21 cellular contexts compared by ENCODE assay signal in genomic region chr6:467671-468082, GRCh38.
DNase-seq lines count a peak whose midpoint lies in the region; ATAC-seq and TF ChIP-seq lines count a peak whose summit lies in the region.
"Had no signal": no experiment of that assay in that cellular context is flagged by ENCODE, and none has a peak within 500 bp of the region (broad histone marks: within the 10 kb centered on the region; RNA-seq: fewer than 3 reads in every experiment).

No MANE protein-coding gene starts in this region.

- TF ChIP-seq CTCF in activated CD8-positive, alpha-beta T cell treated with anti-CD3 and anti-CD28 coated beads for 36 hours (IDR thresholded peaks at IDR 0.05) = no peak

- CTCF ChIA-PET in activated CD8-positive, alpha-beta memory T cell treated with anti-CD3 and anti-CD28 coated beads, Interleukin-2, amount 10 ng/mL, durations not matched to agents 7 days and 5 days (lab: Charles Lee) = interaction anchor here (1.0 to 1.8 kb wide), 5 partner anchors 14 to 278 kb away, joined by 3 to 6 read pairs (median 4); no protein-coding TSS in a partner anchor
- CTCF ChIA-PET in activated CD8-positive, alpha-beta T cell treated with anti-CD3 and anti-CD28 coated beads for 36 hours (lab: Charles Lee) = no interaction called here

- H3K9me3 Mint-ChIP-seq in activated CD8-positive, alpha-beta memory T cell treated with anti-CD3 and anti-CD28 coated beads, Interleukin-2, amount 10 ng/mL, durations not matched to agents 7 days and 5 days (ENCODE audit: low read depth) = no peaks in the 10 kb centered on the region
- no peaks in the 10 kb centered on the region for H3K9me3 Mint-ChIP-seq in activated CD8-positive, alpha-beta T cell treated with anti-CD3 and anti-CD28 coated beads for 36 hours
- H3K9me3 Mint-ChIP-seq in stimulated activated effector memory CD8-positive, alpha-beta T cell treated with anti-CD3 and anti-CD28 coated beads, Interleukin-12 subunit alpha, Interleukin-12 subunit beta, amount 100 ng/mL, for 72 hours = no peaks in the 10 kb centered on the region
- H3K9me3 Mint-ChIP-seq: CD8-positive, alpha-beta memory T cell had no signal

- no peak overlapping the region for H3K27ac Mint-ChIP-seq in activated CD8-positive, alpha-beta memory T cell treated with anti-CD3 and anti-CD28 coated beads, Interleukin-2, amount 10 ng/mL, durations not matched to agents 7 days and 5 days
- H3K27ac Mint-ChIP-seq in activated CD8-positive, alpha-beta T cell treated with anti-CD3 and anti-CD28 coated beads for 36 hours = no peak overlapping the region
- H3K27ac Mint-ChIP-seq in stimulated activated effector memory CD8-positive, alpha-beta T cell treated with anti-CD3 and anti-CD28 coated beads, Interleukin-12 subunit alpha, Interleukin-12 subunit beta, amount 100 ng/mL, for 72 hours = no peak overlapping the region

- intact Hi-C loops in activated CD8-positive, alpha-beta T cell treated with anti-CD3 and anti-CD28 coated beads for 36 hours (cut with micrococcal nuclease) = no loop called here

- H3K27me3 Mint-ChIP-seq in activated CD8-positive, alpha-beta memory T cell treated with anti-CD3 and anti-CD28 coated beads, Interleukin-2, amount 10 ng/mL, durations not matched to agents 7 days and 5 days = peaks cover 60% of the 10 kb centered on the region
- peaks cover 6% of the 10 kb centered on the region for H3K27me3 Mint-ChIP-seq in activated CD8-positive, alpha-beta T cell treated with anti-CD3 and anti-CD28 coated beads for 36 hours

- no peak overlapping the region for H3K4me3 Mint-ChIP-seq in activated CD8-positive, alpha-beta memory T cell treated with anti-CD3 and anti-CD28 coated beads, Interleukin-2, amount 10 ng/mL, durations not matched to agents 7 days and 5 days
- no peak overlapping the region for H3K4me3 Mint-ChIP-seq in activated CD8-positive, alpha-beta T cell treated with anti-CD3 and anti-CD28 coated beads for 36 hours
- no peak overlapping the region for H3K4me3 Mint-ChIP-seq in stimulated activated effector memory CD8-positive, alpha-beta T cell treated with anti-CD3 and anti-CD28 coated beads, Interleukin-12 subunit alpha, Interleukin-12 subunit beta, amount 100 ng/mL, for 72 hours
- H3K4me3 Mint-ChIP-seq: CD8-positive, alpha-beta memory T cell had no signal

- POLR2A ChIA-PET in activated CD8-positive, alpha-beta T cell treated with anti-CD3 and anti-CD28 coated beads for 36 hours (lab: Charles Lee) = interaction anchor here (1.0 to 1.7 kb wide), 2 partner anchors 64 to 75 kb away, joined by 6 to 8 read pairs; no protein-coding TSS in a partner anchor

- peaks cover 23% of the 10 kb centered on the region for H3K4me1 Mint-ChIP-seq in activated CD8-positive, alpha-beta memory T cell treated with anti-CD3 and anti-CD28 coated beads, Interleukin-2, amount 10 ng/mL, durations not matched to agents 7 days and 5 days
- peaks cover 21% of the 10 kb centered on the region for H3K4me1 Mint-ChIP-seq in activated CD8-positive, alpha-beta T cell treated with anti-CD3 and anti-CD28 coated beads for 36 hours (ENCODE audit: low read depth)
- H3K4me1 Mint-ChIP-seq in stimulated activated effector memory CD8-positive, alpha-beta T cell treated with anti-CD3 and anti-CD28 coated beads, Interleukin-12 subunit alpha, Interleukin-12 subunit beta, amount 100 ng/mL, for 72 hours = peaks cover 40% of the 10 kb centered on the region

- ATAC-seq in activated CD8-positive, alpha-beta memory T cell treated with anti-CD3 and anti-CD28 coated beads, Interleukin-2, amount 10 ng/mL, durations not matched to agents 7 days and 5 days = peak; percentile 73
- peak; percentile 58 for ATAC-seq in activated CD8-positive, alpha-beta T cell treated with anti-CD3 and anti-CD28 coated beads for 36 hours
- peak; percentile 94 for ATAC-seq in stimulated activated effector memory CD8-positive, alpha-beta T cell treated with anti-CD3 and anti-CD28 coated beads, Interleukin-12 subunit alpha, Interleukin-12 subunit beta, amount 100 ng/mL, for 72 hours
- ATAC-seq in GM18511 (IDR thresholded peaks at IDR 0.05; ENCODE audit: unreplicated experiment) = no peak
- ATAC-seq: A549, HCT116, Panc1 had no signal

- H3K36me3 Mint-ChIP-seq in activated CD8-positive, alpha-beta memory T cell treated with anti-CD3 and anti-CD28 coated beads, Interleukin-2, amount 10 ng/mL, durations not matched to agents 7 days and 5 days = no peaks in the 10 kb centered on the region
- no peaks in the 10 kb centered on the region for H3K36me3 Mint-ChIP-seq in activated CD8-positive, alpha-beta T cell treated with anti-CD3 and anti-CD28 coated beads for 36 hours (ENCODE audit: low read depth)
- H3K36me3 Mint-ChIP-seq in stimulated activated effector memory CD8-positive, alpha-beta T cell treated with anti-CD3 and anti-CD28 coated beads, Interleukin-12 subunit alpha, Interleukin-12 subunit beta, amount 100 ng/mL, for 72 hours = no peaks in the 10 kb centered on the region

- DNase-seq in activated CD8-positive, alpha-beta memory T cell treated with anti-CD3 and anti-CD28 coated beads, Interleukin-2, amount 10 ng/mL, durations not matched to agents 7 days and 5 days = peak; percentile 64
- no peak for DNase-seq in activated CD8-positive, alpha-beta memory T cell treated with anti-CD3 and anti-CD28 coated beads, Interleukin-2, amount 50 U/mL, for 48 hours
- DNase-seq in stimulated activated CD4-positive, alpha-beta T cell treated with anti-CD3 and anti-CD28 coated beads, Interleukin-4, amount 100 ng/mL, for 24 hours = peak; percentile 33
- DNase-seq in stimulated activated CD4-positive, alpha-beta T cell treated with anti-CD3 and anti-CD28 coated beads, Interleukin-1b, Interleukin-23, amount 100 ng/mL, for 48 hours = no peak
- no peak for DNase-seq in activated CD8-positive, alpha-beta T cell treated with anti-CD3 and anti-CD28 coated beads for 36 hours
- no peak for DNase-seq in stimulated activated effector memory CD8-positive, alpha-beta T cell treated with anti-CD3 and anti-CD28 coated beads, Interleukin-12 subunit alpha, Interleukin-12 subunit beta, amount 100 ng/mL, for 72 hours (ENCODE audit: low spot score in 2 of 2)
- DNase-seq in NCI-H69 (lab: John Stamatoyannopoulos, UW) = no peak
- DNase-seq: CD8-positive, alpha-beta memory T cell; DMS79; GM23248; IMR-90; Karpas-422; MG63; NCI-H1092; NCI-H146; NCI-H2081 treated with DMSO at 0.1 percent for 48 hours; NCI-H524 had no signal

Comparison
In these comparisons a context has a peak if more than half of its experiments do, and no peak if none do; other contexts are left out.
1. DNase-seq: peak in activated CD8-positive, alpha-beta memory T cell treated with anti-CD3 and anti-CD28 coated beads, Interleukin-2, amount 10 ng/mL, durations not matched to agents 7 days and 5 days (single experiment) and stimulated activated CD4-positive, alpha-beta T cell treated with anti-CD3 and anti-CD28 coated beads, Interleukin-4, amount 100 ng/mL, for 24 hours (single experiment); none in activated CD8-positive, alpha-beta memory T cell treated with anti-CD3 and anti-CD28 coated beads, Interleukin-2, amount 50 U/mL, for 48 hours (single experiment), stimulated activated CD4-positive, alpha-beta T cell treated with anti-CD3 and anti-CD28 coated beads, Interleukin-1b, Interleukin-23, amount 100 ng/mL, for 48 hours (single experiment), activated CD8-positive, alpha-beta T cell treated with anti-CD3 and anti-CD28 coated beads for 36 hours (single experiment), stimulated activated effector memory CD8-positive, alpha-beta T cell treated with anti-CD3 and anti-CD28 coated beads, Interleukin-12 subunit alpha, Interleukin-12 subunit beta, amount 100 ng/mL, for 72 hours (0 of 2) and NCI-H69 (single experiment).